ENCODE assay signal across 20 cellular contexts in the genomic region with DNA sequence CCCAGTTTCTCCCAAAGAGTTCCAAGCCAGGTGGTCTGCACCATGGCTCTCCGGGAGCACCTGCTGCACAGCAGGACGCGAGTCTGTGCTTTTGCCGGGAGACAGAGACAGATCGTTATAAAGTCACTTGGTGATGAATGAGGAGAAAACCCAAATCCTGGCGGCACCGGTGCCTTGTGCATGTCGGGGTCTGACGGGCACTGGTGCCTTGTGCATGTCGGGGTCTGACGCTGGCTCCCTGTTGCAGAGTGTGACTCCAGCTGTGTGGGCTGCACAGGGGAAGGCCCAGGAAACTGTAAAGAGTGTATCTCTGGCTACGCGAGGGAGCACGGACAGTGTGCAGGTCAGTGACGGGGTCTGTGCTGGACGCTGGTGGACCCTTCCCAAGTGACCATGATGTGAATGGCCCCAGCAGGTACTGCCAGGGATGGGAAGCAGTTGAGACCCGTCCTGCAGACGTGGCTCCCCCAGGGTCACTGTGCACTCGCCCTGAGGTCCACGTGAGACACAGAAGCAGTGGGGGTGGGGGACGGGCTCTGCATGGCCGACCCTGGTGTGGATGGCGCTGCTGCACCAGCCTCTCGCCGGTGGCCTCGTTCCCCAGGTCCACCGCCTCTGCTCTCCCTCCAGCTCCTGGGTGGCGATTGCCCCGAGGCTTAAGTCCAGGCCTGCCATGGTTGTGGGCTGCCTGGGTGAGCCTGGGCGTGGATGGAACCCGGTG. TPM values are rescaled to one million over a fixed set of nuclear protein-coding genes. Genes with fewer than 3 reads are reported as not detected.
DNase-seq lines count a peak whose midpoint lies in the region; ATAC-seq, FAIRE-seq and TF ChIP-seq lines count a peak whose summit lies in the region.
"Had no signal": no experiment of that assay in that cellular context is flagged by ENCODE, and none has a peak within 500 bp of the region (broad histone marks: within the 10 kb centered on the region; RNA-seq: fewer than 3 reads in every experiment).

No MANE protein-coding gene starts in this region.

- no peak overlapping the region for H3K4me3 Mint-ChIP-seq in activated CD4-positive, alpha-beta memory T cell treated with anti-CD3 and anti-CD28 coated beads, Interleukin-2, amount 10 ng/mL, durations not matched to agents 7 days and 5 days
- H3K4me3 Mint-ChIP-seq in activated CD4-positive, alpha-beta memory T cell treated with anti-CD3 and anti-CD28 coated beads for 36 hours = no peak overlapping the region
- H3K4me3 Mint-ChIP-seq in activated T-helper 2 cell treated with anti-CD3 and anti-CD28 coated beads, Interferon-gamma antibody, Interleukin-2, Interleukin-4, amounts not matched to agents 10 μg/mL and 5 μg/mL and 100 μg/mL, durations not matched to agents 14 hours and 24 hours and 36 hours (ENCODE audit: low read depth) = no peak overlapping the region
- peak overlapping the region; percentile 54 for H3K4me3 Mint-ChIP-seq in neural crest cell

- no peak for ATAC-seq in GM19467 (IDR thresholded peaks at IDR 0.05; ENCODE audit: unreplicated experiment)
- no peak for ATAC-seq in GM18517 (IDR thresholded peaks at IDR 0.05; ENCODE audit: unreplicated experiment)
- ATAC-seq: heart left ventricle, left lung, Right ventricle myocardium inferior, T-cell had no signal

- peaks cover 50% of the 10 kb centered on the region for H3K4me1 Mint-ChIP-seq in activated CD4-positive, alpha-beta memory T cell treated with anti-CD3 and anti-CD28 coated beads, Interleukin-2, amount 10 ng/mL, durations not matched to agents 7 days and 5 days
- H3K4me1 Mint-ChIP-seq in activated CD4-positive, alpha-beta memory T cell treated with anti-CD3 and anti-CD28 coated beads for 36 hours (ENCODE audit: low read depth) = peaks cover 31% of the 10 kb centered on the region
- peaks cover 25% of the 10 kb centered on the region for H3K4me1 Mint-ChIP-seq in activated T-helper 2 cell treated with anti-CD3 and anti-CD28 coated beads, Interferon-gamma antibody, Interleukin-2, Interleukin-4, amounts not matched to agents 10 μg/mL and 5 μg/mL and 100 μg/mL, durations not matched to agents 14 hours and 24 hours and 36 hours (ENCODE audit: low read depth)
- H3K4me1 Mint-ChIP-seq in neural crest cell = peaks cover 32% of the 10 kb centered on the region

- H3K27ac Mint-ChIP-seq in activated CD4-positive, alpha-beta memory T cell treated with anti-CD3 and anti-CD28 coated beads, Interleukin-2, amount 10 ng/mL, durations not matched to agents 7 days and 5 days = peak overlapping the region; percentile 21
- H3K27ac Mint-ChIP-seq in activated CD4-positive, alpha-beta memory T cell treated with anti-CD3 and anti-CD28 coated beads for 36 hours = no peak overlapping the region
- H3K27ac Mint-ChIP-seq in activated T-helper 2 cell treated with anti-CD3 and anti-CD28 coated beads, Interferon-gamma antibody, Interleukin-2, Interleukin-4, amounts not matched to agents 10 μg/mL and 5 μg/mL and 100 μg/mL, durations not matched to agents 14 hours and 24 hours and 36 hours = peak overlapping the region; percentile 38
- no peak overlapping the region for H3K27ac Mint-ChIP-seq in neural crest cell (ENCODE audit: unreplicated experiment)

- POLR2A ChIA-PET in activated CD4-positive, alpha-beta memory T cell treated with anti-CD3 and anti-CD28 coated beads, Interleukin-2, amount 10 ng/mL, durations not matched to agents 7 days and 5 days (lab: Charles Lee) = interaction anchor here (1.3 kb wide), 1 partner anchor 48 kb away, joined by 4 read pairs; no protein-coding TSS in a partner anchor
- POLR2A ChIA-PET in activated CD4-positive, alpha-beta memory T cell treated with anti-CD3 and anti-CD28 coated beads for 36 hours (lab: Charles Lee) = no interaction called here

- DNase-seq in activated CD4-positive, alpha-beta memory T cell treated with anti-CD3 and anti-CD28 coated beads, Interleukin-2, amount 10 ng/mL, durations not matched to agents 7 days and 5 days = no peak
- DNase-seq in activated CD4-positive, alpha-beta memory T cell treated with anti-CD3 and anti-CD28 coated beads for 36 hours = no peak
- DNase-seq in GM12891 (ENCODE audit: insufficient read length, low spot score) (no peak), neural crest cell (ENCODE audit: low read depth, low spot score) (no peak), cortex of kidney (lab: John Stamatoyannopoulos, UW) (no peak)
- DNase-seq in activated T-helper 2 cell treated with anti-CD3 and anti-CD28 coated beads, Interferon-gamma antibody, Interleukin-2, Interleukin-4, amounts not matched to agents 10 μg/mL and 5 μg/mL and 100 μg/mL, durations not matched to agents 14 hours and 24 hours and 36 hours (ENCODE audit: low spot score) = no peak
- DNase-seq: ACHN; activated effector memory CD4-positive, alpha-beta T cell treated with Interleukin-2 at 50 U/mL for 16 hours; cerebellar nuclear complex; DMS53; heart left ventricle; NCI-H1105; NCI-H510A; stimulated activated CD8-positive, alpha-beta memory T cell treated with anti-CD3 and anti-CD28 coated beads, Interleukin-4, amount 100 ng/mL, for 48 hours had no signal

- no peak for TF ChIP-seq POLR2A in GM12891 (IDR thresholded peaks at IDR 0.05; ENCODE audit: low read depth, low read length)

- peak; percentile 52 for FAIRE-seq in GM12891 (lab: Jason Lieb, UNC)
- FAIRE-seq: astrocyte had no signal

- H3K9me3 Mint-ChIP-seq in activated CD4-positive, alpha-beta memory T cell treated with anti-CD3 and anti-CD28 coated beads, Interleukin-2, amount 10 ng/mL, durations not matched to agents 7 days and 5 days = no peaks in the 10 kb centered on the region
- no peaks in the 10 kb centered on the region for H3K9me3 Mint-ChIP-seq in activated CD4-positive, alpha-beta memory T cell treated with anti-CD3 and anti-CD28 coated beads for 36 hours
- no peaks in the 10 kb centered on the region for H3K9me3 Mint-ChIP-seq in activated T-helper 2 cell treated with anti-CD3 and anti-CD28 coated beads, Interferon-gamma antibody, Interleukin-2, Interleukin-4, amounts not matched to agents 10 μg/mL and 5 μg/mL and 100 μg/mL, durations not matched to agents 14 hours and 24 hours and 36 hours
- H3K9me3 Mint-ChIP-seq in neural crest cell = no peaks in the 10 kb centered on the region
- H3K9me3 Mint-ChIP-seq: T-cell had no signal

- no peaks in the 10 kb centered on the region for H3K27me3 Mint-ChIP-seq in activated CD4-positive, alpha-beta memory T cell treated with anti-CD3 and anti-CD28 coated beads, Interleukin-2, amount 10 ng/mL, durations not matched to agents 7 days and 5 days
- no peaks in the 10 kb centered on the region for H3K27me3 Mint-ChIP-seq in activated CD4-positive, alpha-beta memory T cell treated with anti-CD3 and anti-CD28 coated beads for 36 hours
- H3K27me3 Mint-ChIP-seq in activated T-helper 2 cell treated with anti-CD3 and anti-CD28 coated beads, Interferon-gamma antibody, Interleukin-2, Interleukin-4, amounts not matched to agents 10 μg/mL and 5 μg/mL and 100 μg/mL, durations not matched to agents 14 hours and 24 hours and 36 hours (ENCODE audit: low read depth) = no peaks in the 10 kb centered on the region
- H3K27me3 Mint-ChIP-seq in neural crest cell (ENCODE audit: low read depth) = no peaks in the 10 kb centered on the region
- H3K27me3 Mint-ChIP-seq: T-cell had no signal

- TF ChIP-seq CTCF in neural crest cell (conservative IDR thresholded peaks at IDR 0.05) = no peak

- CTCF ChIA-PET in activated CD4-positive, alpha-beta memory T cell treated with anti-CD3 and anti-CD28 coated beads, Interleukin-2, amount 10 ng/mL, durations not matched to agents 7 days and 5 days (lab: Charles Lee) = interaction anchor here (1.7 to 1.9 kb wide), 2 partner anchors 12 to 157 kb away, joined by 5 to 17 read pairs; no protein-coding TSS in a partner anchor
- CTCF ChIA-PET in activated CD4-positive, alpha-beta memory T cell treated with anti-CD3 and anti-CD28 coated beads for 36 hours (lab: Charles Lee) = no interaction called here

- peaks cover 23% of the 10 kb centered on the region for H3K36me3 Mint-ChIP-seq in activated CD4-positive, alpha-beta memory T cell treated with anti-CD3 and anti-CD28 coated beads, Interleukin-2, amount 10 ng/mL, durations not matched to agents 7 days and 5 days (ENCODE audit: low read depth)
- peaks cover 13% of the 10 kb centered on the region for H3K36me3 Mint-ChIP-seq in activated CD4-positive, alpha-beta memory T cell treated with anti-CD3 and anti-CD28 coated beads for 36 hours
- peaks cover 35% of the 10 kb centered on the region for H3K36me3 Mint-ChIP-seq in activated T-helper 2 cell treated with anti-CD3 and anti-CD28 coated beads, Interferon-gamma antibody, Interleukin-2, Interleukin-4, amounts not matched to agents 10 μg/mL and 5 μg/mL and 100 μg/mL, durations not matched to agents 14 hours and 24 hours and 36 hours (ENCODE audit: low read depth)
- H3K36me3 Mint-ChIP-seq in neural crest cell (ENCODE audit: low read depth) = no peaks in the 10 kb centered on the region

- intact Hi-C loops in activated CD4-positive, alpha-beta memory T cell treated with anti-CD3 and anti-CD28 coated beads for 36 hours (cut with micrococcal nuclease) = loop anchor here (2.0 kb wide), 1 partner anchor 71 kb away; the partner anchor contains the start of gene ZBED4
- intact Hi-C loops in activated T-helper 2 cell treated with anti-CD3 and anti-CD28 coated beads, Interferon-gamma antibody, Interleukin-2, Interleukin-4, amounts not matched to agents 10 μg/mL and 5 μg/mL and 100 μg/mL, durations not matched to agents 14 hours and 24 hours and 36 hours (cut with micrococcal nuclease) = no loop called here

RNA-seq across cellular contexts. Expression of gene CRELD2, which starts 5.8 kb away (rescaled TPM):
- 10 to 100 TPM; 50.0 to 51.2 TPM for total RNA-seq in activated CD4-positive, alpha-beta memory T cell treated with anti-CD3 and anti-CD28 coated beads, Interleukin-2, amount 10 ng/mL, durations not matched to agents 7 days and 5 days
- 10 to 100 TPM; 29.8 to 30.7 TPM for total RNA-seq in activated CD4-positive, alpha-beta memory T cell treated with anti-CD3 and anti-CD28 coated beads for 36 hours
- 35.8 TPM for polyA plus RNA-seq in GM12891 (2012; ENCODE audit: low read depth, missing spikeins)
- 49.9 and 52.9 TPM in 2 replicates for total RNA-seq in activated T-helper 2 cell treated with anti-CD3 and anti-CD28 coated beads, Interferon-gamma antibody, Interleukin-2, Interleukin-4, amounts not matched to agents 10 μg/mL and 5 μg/mL and 100 μg/mL, durations not matched to agents 14 hours and 24 hours and 36 hours
- 39.6 and 43.8 TPM in 2 replicates for total RNA-seq in neural crest cell

RNA-seq across cellular contexts. Expression of gene ALG12, which starts 6.0 kb away (rescaled TPM):
- total RNA-seq in activated CD4-positive, alpha-beta memory T cell treated with anti-CD3 and anti-CD28 coated beads, Interleukin-2, amount 10 ng/mL, durations not matched to agents 7 days and 5 days = 10 to 100 TPM; 14.7 to 20.6 TPM
- total RNA-seq in activated CD4-positive, alpha-beta memory T cell treated with anti-CD3 and anti-CD28 coated beads for 36 hours = 10 to 100 TPM; 12.4 to 13.8 TPM
- polyA plus RNA-seq in GM12891 (2012; ENCODE audit: low read depth, missing spikeins) = 13.5 TPM
- total RNA-seq in activated T-helper 2 cell treated with anti-CD3 and anti-CD28 coated beads, Interferon-gamma antibody, Interleukin-2, Interleukin-4, amounts not matched to agents 10 μg/mL and 5 μg/mL and 100 μg/mL, durations not matched to agents 14 hours and 24 hours and 36 hours = 15.5 and 16.5 TPM in 2 replicates
- total RNA-seq in neural crest cell = 21.2 and 24.7 TPM in 2 replicates

RNA-seq across cellular contexts. Expression of gene PIM3, which starts 36.3 kb away (rescaled TPM):
- total RNA-seq in activated CD4-positive, alpha-beta memory T cell treated with anti-CD3 and anti-CD28 coated beads, Interleukin-2, amount 10 ng/mL, durations not matched to agents 7 days and 5 days = 10 to 100 TPM; 60.1 to 62.3 TPM
- 100 to 1,000 TPM; 222 to 231 TPM for total RNA-seq in activated CD4-positive, alpha-beta memory T cell treated with anti-CD3 and anti-CD28 coated beads for 36 hours
- polyA plus RNA-seq in GM12891 (2012; ENCODE audit: low read depth, missing spikeins) = 34.2 TPM
- 215 TPM in 2 replicates for total RNA-seq in activated T-helper 2 cell treated with anti-CD3 and anti-CD28 coated beads, Interferon-gamma antibody, Interleukin-2, Interleukin-4, amounts not matched to agents 10 μg/mL and 5 μg/mL and 100 μg/mL, durations not matched to agents 14 hours and 24 hours and 36 hours
- total RNA-seq in neural crest cell = 29.9 and 31.0 TPM in 2 replicates

Comparison
In these comparisons a context has a peak if more than half of its experiments do, and no peak if none do; other contexts are left out.
1. H3K27ac Mint-ChIP-seq: peak in activated CD4-positive, alpha-beta memory T cell treated with anti-CD3 and anti-CD28 coated beads, Interleukin-2, amount 10 ng/mL, durations not matched to agents 7 days and 5 days (single experiment) and activated T-helper 2 cell treated with anti-CD3 and anti-CD28 coated beads, Interferon-gamma antibody, Interleukin-2, Interleukin-4, amounts not matched to agents 10 μg/mL and 5 μg/mL and 100 μg/mL, durations not matched to agents 14 hours and 24 hours and 36 hours (single experiment); none in activated CD4-positive, alpha-beta memory T cell treated with anti-CD3 and anti-CD28 coated beads for 36 hours (single experiment) and neural crest cell (single experiment).